ENCODE assay signal across 8 cellular contexts in genomic region chr2:126971481-126972271, GRCh38.
DNase-seq lines count a peak whose midpoint lies in the region; ATAC-seq and TF ChIP-seq lines count a peak whose summit lies in the region.

No MANE protein-coding gene starts in this region.

- TF ChIP-seq CTCF in OCI-LY3 (IDR thresholded peaks at IDR 0.05; ENCODE audit: low read depth, low read length) = peak; percentile 84

- H3K9me3 ChIP-seq in OCI-LY3 (ENCODE audit: insufficient read depth, low read length) = no peaks in the 10 kb centered on the region

- peaks cover 0 to 19% (median 17%) of the 10 kb centered on the region in 4 donors for H3K4me1 Mint-ChIP-seq in naive thymus-derived CD8-positive, alpha-beta T cell
- H3K4me1 Mint-ChIP-seq in stimulated activated memory B cell treated with anti-CD40 and anti-IgM and Interleukin-4, amounts not matched to agents 10 μg/mL and 1 μg/mL and 100 μg/mL, for 72 hours = no peaks in the 10 kb centered on the region

- peaks cover 3% of the 10 kb centered on the region; the same call in 1 of the 2 replicates for H3K4me1 ChIP-seq in OCI-LY3 (ENCODE audit: low read length)

- ATAC-seq in GM19438 (IDR thresholded peaks at IDR 0.05; ENCODE audit: low read depth, unreplicated experiment) = peak; percentile 90
- ATAC-seq in HG03558 (IDR thresholded peaks at IDR 0.05; ENCODE audit: extremely low read depth, unreplicated experiment) = peak; percentile 87
- ATAC-seq in esophagus mucosa = peak; percentile 88
- peak; percentile 86 to 93 for ATAC-seq in naive thymus-derived CD8-positive, alpha-beta T cell
- peak; percentile 77 for ATAC-seq in stimulated activated memory B cell treated with anti-CD40 and anti-IgM and Interleukin-4, amounts not matched to agents 10 μg/mL and 1 μg/mL and 100 μg/mL, for 72 hours

- H4K20me1 ChIP-seq in OCI-LY3 (ENCODE audit: insufficient read depth, low read length) = no peaks in the 10 kb centered on the region

- H3K36me3 Mint-ChIP-seq in naive thymus-derived CD8-positive, alpha-beta T cell = no peaks in the 10 kb centered on the region
- H3K36me3 Mint-ChIP-seq in stimulated activated memory B cell treated with anti-CD40 and anti-IgM and Interleukin-4, amounts not matched to agents 10 μg/mL and 1 μg/mL and 100 μg/mL, for 72 hours = no peaks in the 10 kb centered on the region

- peak overlapping the region; percentile 88 for H2AFZ ChIP-seq in OCI-LY3 (ENCODE audit: low read depth, low read length)

- no peaks in the 10 kb centered on the region for H3K36me3 ChIP-seq in OCI-LY3 (replicated peaks; ENCODE audit: low read depth, low read length)

- H3K27ac Mint-ChIP-seq in naive thymus-derived CD8-positive, alpha-beta T cell = peak overlapping the region in 8 of 10 donors; percentile 11 to 92 (median 62)
- H3K27ac Mint-ChIP-seq in stimulated activated memory B cell treated with anti-CD40 and anti-IgM and Interleukin-4, amounts not matched to agents 10 μg/mL and 1 μg/mL and 100 μg/mL, for 72 hours = no peak overlapping the region

- POLR2A ChIA-PET in naive thymus-derived CD8-positive, alpha-beta T cell (lab: Charles Lee) = interaction anchor here (1.8 kb wide), 1 partner anchor 15 kb away, joined by 5 read pairs; no protein-coding TSS in a partner anchor

- H3K4me3 Mint-ChIP-seq in naive thymus-derived CD8-positive, alpha-beta T cell = peak overlapping the region; percentile 68 to 84 (median 76)
- peak overlapping the region; percentile 60 for H3K4me3 Mint-ChIP-seq in stimulated activated memory B cell treated with anti-CD40 and anti-IgM and Interleukin-4, amounts not matched to agents 10 μg/mL and 1 μg/mL and 100 μg/mL, for 72 hours

- H3K9me3 Mint-ChIP-seq in naive thymus-derived CD8-positive, alpha-beta T cell = no peaks in the 10 kb centered on the region
- no peaks in the 10 kb centered on the region for H3K9me3 Mint-ChIP-seq in stimulated activated memory B cell treated with anti-CD40 and anti-IgM and Interleukin-4, amounts not matched to agents 10 μg/mL and 1 μg/mL and 100 μg/mL, for 72 hours

- peak overlapping the region; percentile 61 for H3K9ac ChIP-seq in OCI-LY3 (ENCODE audit: low read length)

- H3K79me2 ChIP-seq in OCI-LY3 (ENCODE audit: low read length) = no peaks in the 10 kb centered on the region

- H3K4me3 ChIP-seq in OCI-LY3 (ENCODE audit: low read length) = peak overlapping the region; percentile 76

- H3K27ac ChIP-seq in OCI-LY3 (ENCODE audit: low read length) = no peak overlapping the region

- H3K4me2 ChIP-seq in OCI-LY3 (ENCODE audit: low read length) = peak overlapping the region; percentile 88

- H3K27me3 Mint-ChIP-seq in naive thymus-derived CD8-positive, alpha-beta T cell = peaks cover 0 to 36% (median 18%) of the 10 kb centered on the region in 5 donors
- peaks cover 59% of the 10 kb centered on the region for H3K27me3 Mint-ChIP-seq in stimulated activated memory B cell treated with anti-CD40 and anti-IgM and Interleukin-4, amounts not matched to agents 10 μg/mL and 1 μg/mL and 100 μg/mL, for 72 hours

- DNase-seq in CMK (ENCODE audit: low read depth) = peak; percentile 29
- DNase-seq in activated T-cell treated with anti-CD3 and anti-CD28 coated beads, Interleukin-2, amount 50 U/mL, for 1 hour = peak; percentile 71
- DNase-seq in naive thymus-derived CD8-positive, alpha-beta T cell = peak; percentile 42 to 80 (median 71)

- H3K27me3 ChIP-seq in OCI-LY3 (ENCODE audit: low read depth, low read length) = peaks cover 20% of the 10 kb centered on the region; the same call in 1 of the 2 replicates
